ENCODE assay signal across 11 cellular contexts in the genomic region with DNA sequence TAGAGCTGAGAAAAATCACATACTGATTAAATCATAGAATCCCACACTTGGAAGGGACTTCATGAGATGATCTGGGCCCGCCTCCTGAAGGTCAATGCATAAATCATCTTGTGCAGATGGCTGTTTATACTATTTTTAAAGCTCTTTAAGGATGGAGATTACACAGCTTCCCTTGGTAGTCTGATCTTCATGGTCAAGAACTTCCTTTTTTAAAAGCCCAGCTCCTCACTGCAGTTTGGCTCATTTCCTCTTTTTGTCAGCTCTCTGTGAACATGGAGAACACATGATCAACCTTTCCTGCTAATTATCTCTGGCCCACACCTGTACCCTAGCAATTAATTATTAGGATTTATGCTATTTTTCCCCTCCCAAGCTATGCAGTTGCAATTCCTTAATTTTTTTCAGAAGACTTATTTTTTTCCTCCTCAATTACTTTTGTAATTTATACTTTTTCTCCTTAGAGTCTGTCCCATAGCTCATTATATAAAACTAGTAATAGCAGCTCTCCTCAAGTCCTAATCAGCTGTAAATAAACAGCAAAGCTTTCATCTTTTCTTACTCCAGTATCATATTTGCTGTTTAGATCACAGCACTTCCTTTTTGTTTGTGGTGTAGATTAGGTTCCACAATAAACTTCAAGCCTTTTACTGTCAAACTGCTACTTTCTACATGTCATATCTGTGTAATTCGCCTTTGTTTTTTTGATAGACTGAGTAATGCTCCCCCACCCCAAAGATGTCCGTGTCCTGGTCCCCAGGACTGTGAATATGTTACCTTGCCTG. TPM values are rescaled to one million over a fixed set of nuclear protein-coding genes. Genes with fewer than 3 reads are reported as not detected.
DNase-seq lines count a peak whose midpoint lies in the region; ATAC-seq and TF ChIP-seq lines count a peak whose summit lies in the region.
"Had no signal": no experiment of that assay in that cellular context is flagged by ENCODE, and none has a peak within 500 bp of the region (broad histone marks: within the 10 kb centered on the region; RNA-seq: fewer than 3 reads in every experiment).

No MANE protein-coding gene starts in this region.

- TF ChIP-seq CTCF in GM13976 (IDR thresholded peaks at IDR 0.05; ENCODE audit: borderline replicate concordance, control extremely low read depth, extremely low read depth, insufficient read depth, missing control alignments) (no peak), endothelial cell (IDR thresholded peaks at IDR 0.05; ENCODE audit: unreplicated experiment) (no peak), H9 (conservative IDR thresholded peaks at IDR 0.05) (no peak), PC-9 (conservative IDR thresholded peaks at IDR 0.05) (no peak)

- no peak overlapping the region for H2BK5ac ChIP-seq in H9 (ENCODE audit: insufficient read length, low read length)

- peak overlapping the region; percentile 28 for H3K27ac Mint-ChIP-seq in endothelial cell (ENCODE audit: unreplicated experiment)
- H3K27ac Mint-ChIP-seq in H9: peak overlapping the region in 1 of 3 experiments; percentile 8; a peak in 1 of 7 replicates

- H3K9me3 ChIP-seq in H9 (ENCODE audit: control insufficient read depth, low read depth, low read length) (no peaks in the 10 kb centered on the region), PC-9 (ENCODE audit: insufficient read depth, low read depth) (no peaks in the 10 kb centered on the region)
- H3K9me3 ChIP-seq: HAP-1 had no signal

- no peak overlapping the region for H3K4me2 ChIP-seq in H9 (ENCODE audit: insufficient read depth, insufficient read length, low read length)
- H3K4me2 ChIP-seq in PC-9: no peak overlapping the region
- H3K4me2 ChIP-seq: smooth muscle cell had no signal

- no peaks in the 10 kb centered on the region for H3K36me3 Mint-ChIP-seq in endothelial cell (ENCODE audit: low read depth, unreplicated experiment)
- H3K36me3 Mint-ChIP-seq in H9 (ENCODE audit: insufficient read depth in 1 of 3, low read depth in 3 of 3): no peaks in the 10 kb centered on the region

- no peak overlapping the region for H3K14ac ChIP-seq in H9 (ENCODE audit: insufficient read depth, low read length)

- H3K36me3 ChIP-seq in PC-9 (ENCODE audit: low read depth): no peaks in the 10 kb centered on the region
- H3K36me3 ChIP-seq: HAP-1 had no signal

- H3K4me3 ChIP-seq in PC-9: no peak overlapping the region
- H3K4me3 ChIP-seq: HAP-1, smooth muscle cell had no signal

- intact Hi-C loops in Right ventricle myocardium inferior (cut with DNase I) (no loop called here), PC-9 (cut with micrococcal nuclease; ENCODE audit: unreplicated experiment) (no loop called here)

- no peak overlapping the region for H3K4me3 Mint-ChIP-seq in endothelial cell (ENCODE audit: unreplicated experiment)
- no peak overlapping the region for H3K4me3 Mint-ChIP-seq in H9

- no peaks in the 10 kb centered on the region for H3K9me2 ChIP-seq in PC-9 (ENCODE audit: insufficient read depth)

- no peaks in the 10 kb centered on the region for H4K20me1 ChIP-seq in H9 (ENCODE audit: control insufficient read depth, insufficient read depth, insufficient read length)
- no peaks in the 10 kb centered on the region for H4K20me1 ChIP-seq in PC-9 (ENCODE audit: insufficient read depth)

- H3K79me1 ChIP-seq in H9 (ENCODE audit: insufficient read depth, low read depth, low read length, poor library complexity, severe bottlenecking): no peaks in the 10 kb centered on the region

- H3K23me2 ChIP-seq in H9 (ENCODE audit: insufficient read length, low read depth, low read length, poor library complexity, severe bottlenecking): no peaks in the 10 kb centered on the region

- no peak overlapping the region for H3K18ac ChIP-seq in H9 (ENCODE audit: insufficient read length, low read depth, low read length)

- H3K4me1 ChIP-seq in H9 (ENCODE audit: insufficient read depth, low read length) (no peaks in the 10 kb centered on the region), PC-9 (replicated peaks; ENCODE audit: insufficient read depth) (no peaks in the 10 kb centered on the region)
- H3K4me1 ChIP-seq: HAP-1 had no signal

- H4K91ac ChIP-seq in H9 (ENCODE audit: insufficient read length, low read depth, low read length): no peak overlapping the region

- POLR2A ChIA-PET in PC-9 (lab: Charles Lee; ENCODE audit: unreplicated experiment): interaction anchor here (0.7 kb wide), 1 partner anchor 82 kb away, joined by 3 read pairs; no protein-coding TSS in a partner anchor

- CTCF ChIA-PET in PC-9 (lab: Charles Lee): interaction anchor here (0.6 to 0.9 kb wide), 2 partner anchors 119 to 179 kb away, joined by 3 to 7 read pairs; no protein-coding TSS in a partner anchor

- H3K56ac ChIP-seq in H9 (ENCODE audit: insufficient read length, low read depth, low read length): no peak overlapping the region

- H3K79me2 ChIP-seq in H9 (ENCODE audit: insufficient read depth, low read length): no peaks in the 10 kb centered on the region
- no peaks in the 10 kb centered on the region for H3K79me2 ChIP-seq in PC-9 (ENCODE audit: low read depth)

- H2AK5ac ChIP-seq in H9 (ENCODE audit: insufficient read length, low read length): no peak overlapping the region

- peak; percentile 44 for DNase-seq in GM13976 (ENCODE audit: low spot score)
- DNase-seq in endothelial cell (ENCODE audit: low spot score): no peak
- no peak for DNase-seq in Right ventricle myocardium inferior (ENCODE audit: missing footprints)
- DNase-seq in AG20443 (ENCODE audit: low spot score): no peak
- no peak for DNase-seq in H9
- no peak for DNase-seq in PC-9

- H3K9me3 Mint-ChIP-seq in endothelial cell (ENCODE audit: unreplicated experiment) (no peaks in the 10 kb centered on the region), H9 (peaks cover 0 to 4% of the 10 kb centered on the region in 2 experiments; a peak in 1 of 5 replicates)

- no peaks in the 10 kb centered on the region for H3F3A ChIP-seq in PC-9 (ENCODE audit: insufficient read depth, low read depth)

- ATAC-seq in GM21447 (IDR thresholded peaks at IDR 0.05; ENCODE audit: unreplicated experiment) (peak; percentile 94), HG03460 (IDR thresholded peaks at IDR 0.05; ENCODE audit: unreplicated experiment) (peak; percentile 89), Right ventricle myocardium inferior (no peak)

- no peak overlapping the region for H2BK120ac ChIP-seq in H9 (ENCODE audit: low read depth, low read length, poor library complexity, severe bottlenecking)

- peaks cover 20% of the 10 kb centered on the region for H3K4me1 Mint-ChIP-seq in endothelial cell (ENCODE audit: unreplicated experiment)
- H3K4me1 Mint-ChIP-seq in H9: no peaks in the 10 kb centered on the region

- no peaks in the 10 kb centered on the region for H3K27me3 ChIP-seq in H9 (ENCODE audit: insufficient read depth, low read length)
- no peaks in the 10 kb centered on the region for H3K27me3 ChIP-seq in PC-9 (ENCODE audit: insufficient read depth, low read depth)

- H2AFZ ChIP-seq in H9 (ENCODE audit: low read length): no peak overlapping the region
- no peak overlapping the region for H2AFZ ChIP-seq in PC-9

- no peak overlapping the region for H3K9ac ChIP-seq in H9 (ENCODE audit: extremely low read depth, insufficient read length, low read length)

- no peak overlapping the region for H2BK15ac ChIP-seq in H9 (ENCODE audit: low read depth, low read length)

- no peak overlapping the region for H3K4ac ChIP-seq in H9 (ENCODE audit: low read depth, low read length)

- H3K23ac ChIP-seq in H9 (ENCODE audit: insufficient read length, low read depth, low read length): no peak overlapping the region

- H4K5ac ChIP-seq in H9 (ENCODE audit: insufficient read length, low read depth, low read length): no peak overlapping the region

- no peak overlapping the region for H2BK12ac ChIP-seq in H9 (ENCODE audit: insufficient read length, low read depth, low read length)

- H3K27ac ChIP-seq in H9 (ENCODE audit: insufficient read length, low read depth, low read length) (no peak overlapping the region), PC-9 (no peak overlapping the region)

- H4K8ac ChIP-seq in H9 (replicated peaks; ENCODE audit: insufficient read length, low read depth, low read length): no peak overlapping the region

- no peak overlapping the region for H3T11ph ChIP-seq in H9 (ENCODE audit: low read length)

- H3K27me3 Mint-ChIP-seq in endothelial cell (ENCODE audit: unreplicated experiment) (peaks cover 4% of the 10 kb centered on the region), H9 (ENCODE audit: low read depth) (no peaks in the 10 kb centered on the region)

- no CpG with 5 or more reads among the region's 3 CpGs for WGBS in H9 (ENCODE audit: extremely low coverage, insufficient read length, low lambda C conversion rate)

- in situ Hi-C loops in GM13976 (cut with MboI; ENCODE audit: low sequenced_read_pairs, unreplicated experiment): loop anchor here (10.0 kb wide), 1 partner anchor 122 kb away; no protein-coding TSS in a partner anchor

- H2BK20ac ChIP-seq in H9 (ENCODE audit: low read depth, low read length, poor library complexity, severe bottlenecking): no peak overlapping the region

- BruUV-seq in PC-9 (replicated peaks; lab: Mats Ljungman, UMichigan): no TSS peak

RNA-seq across cellular contexts. Expression of a gene that starts 25.7 kb away (rescaled TPM):
- total RNA-seq in endothelial cell (ENCODE audit: unreplicated experiment): not detected
- total RNA-seq in Right ventricle myocardium inferior: not detected
- total RNA-seq in H9 (2021): not detected in 2 replicates
- not detected in 2 replicates for total RNA-seq in PC-9 (2021)
- total RNA-seq: fibroblast of lung, smooth muscle cell had no signal

RNA-seq across cellular contexts. Expression of a gene that starts 52.3 kb away (rescaled TPM):
- total RNA-seq in endothelial cell (ENCODE audit: unreplicated experiment) (0.59 TPM), Right ventricle myocardium inferior (5.4 TPM), H9 (2021) (2.2 and 2.8 TPM in 2 replicates), PC-9 (2021) (0.35 and 0.48 TPM in 2 replicates)
